Comparison of ENCODE assay signal across 9 cellular contexts in the genomic region with DNA sequence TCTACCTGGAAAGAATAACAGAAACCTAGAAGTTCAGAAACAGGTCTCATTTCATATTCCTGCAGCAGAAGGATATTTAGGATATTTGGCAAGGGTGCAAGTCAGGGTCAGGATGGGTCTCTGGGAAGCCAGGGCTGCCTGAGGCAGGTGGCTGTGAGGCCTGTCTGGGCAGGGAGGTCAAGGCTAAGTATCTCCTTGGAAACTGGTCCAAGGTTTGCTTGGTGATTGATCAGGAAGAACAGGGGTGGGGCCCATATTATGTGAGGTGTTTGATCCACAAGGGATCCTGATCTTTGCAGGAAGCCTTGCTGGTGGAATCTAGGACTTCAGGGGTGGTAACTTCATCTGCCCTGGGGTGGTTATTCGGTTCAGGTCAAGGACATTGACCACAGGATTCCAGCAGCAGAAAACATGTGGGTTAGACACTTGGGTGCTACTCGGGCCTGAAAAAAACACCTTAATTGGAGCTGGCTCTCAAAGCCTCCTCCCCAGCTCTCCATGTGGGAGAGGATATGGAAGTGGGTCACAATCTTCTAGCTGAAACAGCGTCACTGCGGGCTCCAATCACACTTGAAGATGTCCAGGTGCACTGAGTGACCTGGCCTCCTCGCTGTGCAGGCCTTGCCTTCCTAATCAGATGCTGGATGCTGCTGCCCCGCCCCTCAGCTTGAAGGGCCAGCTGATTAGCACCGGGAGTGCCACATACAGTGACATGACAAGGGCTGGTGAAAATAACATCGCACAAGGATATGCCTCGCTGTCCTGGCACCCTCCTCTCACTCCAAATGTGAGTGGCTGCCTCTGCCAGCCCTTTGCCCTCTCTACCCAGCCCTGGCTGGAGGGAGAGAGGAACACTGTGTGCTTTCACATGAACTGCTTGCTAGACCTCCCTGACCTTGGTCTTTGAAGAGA. TPM values are rescaled to one million over a fixed set of nuclear protein-coding genes. Genes with fewer than 3 reads are reported as not detected.
DNase-seq lines count a peak whose midpoint lies in the region; ATAC-seq and TF ChIP-seq lines count a peak whose summit lies in the region.
"Had no signal": no experiment of that assay in that cellular context is flagged by ENCODE, and none has a peak within 500 bp of the region (broad histone marks: within the 10 kb centered on the region; RNA-seq: fewer than 3 reads in every experiment).

No MANE protein-coding gene starts in this region.

- H3K4me1 Mint-ChIP-seq in memory B cell = peaks cover 19% of the 10 kb centered on the region
- H3K4me1 Mint-ChIP-seq in activated CD4-positive, alpha-beta memory T cell treated with anti-CD3 and anti-CD28 coated beads, Interleukin-2, amount 10 ng/mL, durations not matched to agents 7 days and 5 days = peaks cover 23% of the 10 kb centered on the region

- no peaks in the 10 kb centered on the region for H3K36me3 ChIP-seq in Panc1 (ENCODE audit: control insufficient read depth, insufficient read depth, low read length)
- no peaks in the 10 kb centered on the region for H3K36me3 ChIP-seq in suprapubic skin

- in situ Hi-C loops in Panc1 (cut with HindIII; ENCODE audit: low pct_unique_long_range_greater_than_20kb, low sequenced_read_pairs) = no loop called here

- intact Hi-C loops in Panc1 (cut with micrococcal nuclease; ENCODE audit: unreplicated experiment) (no loop called here), dorsolateral prefrontal cortex (cut with DNase I) (no loop called here)

- no peak overlapping the region for H3K4me3 ChIP-seq in Panc1 (ENCODE audit: low read depth in 2 of 2, low read length in 2 of 2)
- peak overlapping the region in 13 of 59 donors; percentile 1 to 50 (median 24) for H3K4me3 ChIP-seq in dorsolateral prefrontal cortex
- H3K4me3 ChIP-seq in suprapubic skin = no peak overlapping the region

- CTCF ChIA-PET in Panc1 (lab: Charles Lee) = no interaction called here
- CTCF ChIA-PET in activated CD4-positive, alpha-beta memory T cell treated with anti-CD3 and anti-CD28 coated beads, Interleukin-2, amount 10 ng/mL, durations not matched to agents 7 days and 5 days (lab: Charles Lee) = interaction anchor here (0.7 kb wide), 1 partner anchor 257 kb away, joined by 3 read pairs; no protein-coding TSS in a partner anchor

- TF ChIP-seq POLR2A in suprapubic skin (IDR thresholded peaks at IDR 0.05) = no peak

- ATAC-seq in Panc1 (peak; percentile 10; the same call in 1 of the 2 replicates), memory B cell (ENCODE audit: low read depth) (no peak)

- peak overlapping the region; percentile 84 for H3K4me3 Mint-ChIP-seq in memory B cell
- no peak overlapping the region for H3K4me3 Mint-ChIP-seq in activated CD4-positive, alpha-beta memory T cell treated with anti-CD3 and anti-CD28 coated beads, Interleukin-2, amount 10 ng/mL, durations not matched to agents 7 days and 5 days

- peak overlapping the region; percentile 71 for H3K27ac ChIP-seq in Panc1 (ENCODE audit: low read length)
- H3K27ac ChIP-seq in dorsolateral prefrontal cortex = peak overlapping the region; percentile 1 to 97 (median 83)
- peak overlapping the region; percentile 77 for H3K27ac ChIP-seq in suprapubic skin

- TF ChIP-seq EP300 in suprapubic skin (IDR thresholded peaks at IDR 0.05) = no peak

- H3K9me3 Mint-ChIP-seq in memory B cell = no peaks in the 10 kb centered on the region
- no peaks in the 10 kb centered on the region for H3K9me3 Mint-ChIP-seq in activated CD4-positive, alpha-beta memory T cell treated with anti-CD3 and anti-CD28 coated beads, Interleukin-2, amount 10 ng/mL, durations not matched to agents 7 days and 5 days

- no peak for DNase-seq in Panc1 (ENCODE audit: low read depth, low spot score)
- DNase-seq in dorsolateral prefrontal cortex = peak in 1 of 10 donors; percentile 73
- DNase-seq in memory B cell (ENCODE audit: low spot score in 2 of 2) = no peak
- no peak for DNase-seq in suprapubic skin (ENCODE audit: low spot score in 2 of 2)
- DNase-seq in COLO829 (ENCODE audit: low spot score) = no peak
- DNase-seq in activated CD4-positive, alpha-beta memory T cell treated with anti-CD3 and anti-CD28 coated beads, Interleukin-2, amount 10 ng/mL, durations not matched to agents 7 days and 5 days = no peak
- no peak for DNase-seq in islet precursor cell
- DNase-seq: activated CD4-positive, CD25-positive, alpha-beta regulatory T cell; DND-41 had no signal

- peak overlapping the region; percentile 76 for H3K27ac Mint-ChIP-seq in memory B cell
- H3K27ac Mint-ChIP-seq in activated CD4-positive, alpha-beta memory T cell treated with anti-CD3 and anti-CD28 coated beads, Interleukin-2, amount 10 ng/mL, durations not matched to agents 7 days and 5 days = no peak overlapping the region

- no peaks in the 10 kb centered on the region for H3K9me3 ChIP-seq in Panc1 (ENCODE audit: control insufficient read depth, insufficient read depth, low read depth, low read length)
- H3K9me3 ChIP-seq in suprapubic skin = no peaks in the 10 kb centered on the region

- peaks cover 32% of the 10 kb centered on the region for H3K4me1 ChIP-seq in Panc1 (ENCODE audit: control insufficient read depth, insufficient read depth, low read length)
- peaks cover 75% of the 10 kb centered on the region for H3K4me1 ChIP-seq in suprapubic skin

- no peaks in the 10 kb centered on the region for H3K27me3 ChIP-seq in Panc1 (ENCODE audit: control insufficient read depth, insufficient read depth, low read length)
- no peaks in the 10 kb centered on the region for H3K27me3 ChIP-seq in dorsolateral prefrontal cortex
- no peaks in the 10 kb centered on the region for H3K27me3 ChIP-seq in suprapubic skin

- no TSS peak for BruUV-seq in Panc1 (replicated peaks; lab: Mats Ljungman, UMichigan)

- POLR2A ChIA-PET in Panc1 (lab: Charles Lee) = interaction anchor here (0.5 kb wide), 1 partner anchor 236 kb away, joined by 3 read pairs; no protein-coding TSS in a partner anchor
- POLR2A ChIA-PET in activated CD4-positive, alpha-beta memory T cell treated with anti-CD3 and anti-CD28 coated beads, Interleukin-2, amount 10 ng/mL, durations not matched to agents 7 days and 5 days (lab: Charles Lee) = no interaction called here

- no peaks in the 10 kb centered on the region for H3K27me3 Mint-ChIP-seq in memory B cell
- no peaks in the 10 kb centered on the region for H3K27me3 Mint-ChIP-seq in activated CD4-positive, alpha-beta memory T cell treated with anti-CD3 and anti-CD28 coated beads, Interleukin-2, amount 10 ng/mL, durations not matched to agents 7 days and 5 days

- WGBS in suprapubic skin = 73% methylated on average over 9 of the region's 9 CpGs

- TF ChIP-seq CTCF in Panc1 (IDR thresholded peaks at IDR 0.05) (no peak), dorsolateral prefrontal cortex (IDR thresholded peaks at IDR 0.05 in 54 of 56, conservative IDR thresholded peaks at IDR 0.05 in 2 of 56; ENCODE audit: low read depth in 1 of 56, partially characterized antibody in 56 of 56) (no peak), suprapubic skin (IDR thresholded peaks at IDR 0.05) (no peak)

- peaks cover 2% of the 10 kb centered on the region for H3K36me3 Mint-ChIP-seq in memory B cell
- no peaks in the 10 kb centered on the region for H3K36me3 Mint-ChIP-seq in activated CD4-positive, alpha-beta memory T cell treated with anti-CD3 and anti-CD28 coated beads, Interleukin-2, amount 10 ng/mL, durations not matched to agents 7 days and 5 days (ENCODE audit: low read depth)

RNA-seq across cellular contexts. Expression of gene CTNNBIP1, which starts 8.7 kb away (rescaled TPM):
- total RNA-seq in Panc1 (2021; ENCODE audit: unreplicated experiment) (36.9 TPM), dorsolateral prefrontal cortex (10 to 100 TPM; 29.4 to 65.5 (median 43.4) TPM), suprapubic skin (100 to 1,000 TPM; 197 to 538 (median 406) TPM)
- 66.7 TPM for polyA plus RNA-seq in Panc1 (2012; ENCODE audit: insufficient read length)
- total RNA-seq in activated CD4-positive, alpha-beta memory T cell treated with anti-CD3 and anti-CD28 coated beads, Interleukin-2, amount 10 ng/mL, durations not matched to agents 7 days and 5 days = 10 to 100 TPM; 10.8 to 12.7 TPM

RNA-seq across cellular contexts. Expression of gene LZIC, which starts 41.8 kb away (rescaled TPM):
- total RNA-seq in Panc1 (2021; ENCODE audit: unreplicated experiment) (37.9 TPM), dorsolateral prefrontal cortex (10 to 100 TPM; 21.5 to 45.4 (median 31.9) TPM), suprapubic skin (10 to 100 TPM; 19.8 to 33.4 (median 23.5) TPM)
- 16.9 TPM for polyA plus RNA-seq in Panc1 (2012; ENCODE audit: insufficient read length)
- total RNA-seq in activated CD4-positive, alpha-beta memory T cell treated with anti-CD3 and anti-CD28 coated beads, Interleukin-2, amount 10 ng/mL, durations not matched to agents 7 days and 5 days = 10 to 100 TPM; 25.2 to 26.5 TPM

RNA-seq across cellular contexts. Expression of gene NMNAT1, which starts 41.9 kb away (rescaled TPM):
- 7.6 TPM for total RNA-seq in Panc1 (2021; ENCODE audit: unreplicated experiment)
- 8.2 TPM for polyA plus RNA-seq in Panc1 (2012; ENCODE audit: insufficient read length)
- total RNA-seq in dorsolateral prefrontal cortex = 10 to 100 TPM in 61 of 120 experiments, 1 to 10 TPM in 59; 6.4 to 18.0 (median 10.1) TPM
- total RNA-seq in suprapubic skin = 10 to 100 TPM in 1 of 4 donors, 1 to 10 TPM in 3; 4.7 to 13.7 (median 5.8) TPM
- 1 to 10 TPM; 5.6 to 6.2 TPM for total RNA-seq in activated CD4-positive, alpha-beta memory T cell treated with anti-CD3 and anti-CD28 coated beads, Interleukin-2, amount 10 ng/mL, durations not matched to agents 7 days and 5 days
